1 cellular context compared by ENCODE assay signal in genomic region chr6:33579828-33580714, GRCh38.
TF ChIP-seq lines count a peak whose summit lies in the region.

BAK1 (minus strand) TSS chr6:33580276; CDS start chr6:33577604, 2,672 bp downstream.

TF ChIP-seq in HEK293, 187 proteins besides CTCF, POLR2A, EP300 and RAD21 (continued from another document):
- TF ChIP-seq PRDM10 (tag by site-specific recombination; IDR thresholded peaks at IDR 0.05) (peak; percentile 67), ZNF785 (tag by site-specific recombination; IDR thresholded peaks at IDR 0.05) (no peak), ZBTB17 (tag by site-specific recombination; IDR thresholded peaks at IDR 0.05) (peak; percentile 84), ZNF664 (tag by site-specific recombination; IDR thresholded peaks at IDR 0.05) (no peak), SP3 (tag by site-specific recombination; IDR thresholded peaks at IDR 0.05) (peak; percentile 78), ZNF768 (tag by site-specific recombination; IDR thresholded peaks at IDR 0.05) (no peak), ZNF639 (tag by site-specific recombination; IDR thresholded peaks at IDR 0.05) (no peak), OSR2 (tag by site-specific recombination; IDR thresholded peaks at IDR 0.05) (no peak), ZNF146 (tag by site-specific recombination; IDR thresholded peaks at IDR 0.05) (no peak), ZNF174 (tag by site-specific recombination; IDR thresholded peaks at IDR 0.05) (no peak), TCF7L2 (IDR thresholded peaks at IDR 0.05; ENCODE audit: borderline replicate concordance, low read depth, low read length) (no peak), KLF1 (tag by site-specific recombination; IDR thresholded peaks at IDR 0.05) (peak; percentile 38; the same call in 1 of the 2 replicates)
